In the genomic region with DNA sequence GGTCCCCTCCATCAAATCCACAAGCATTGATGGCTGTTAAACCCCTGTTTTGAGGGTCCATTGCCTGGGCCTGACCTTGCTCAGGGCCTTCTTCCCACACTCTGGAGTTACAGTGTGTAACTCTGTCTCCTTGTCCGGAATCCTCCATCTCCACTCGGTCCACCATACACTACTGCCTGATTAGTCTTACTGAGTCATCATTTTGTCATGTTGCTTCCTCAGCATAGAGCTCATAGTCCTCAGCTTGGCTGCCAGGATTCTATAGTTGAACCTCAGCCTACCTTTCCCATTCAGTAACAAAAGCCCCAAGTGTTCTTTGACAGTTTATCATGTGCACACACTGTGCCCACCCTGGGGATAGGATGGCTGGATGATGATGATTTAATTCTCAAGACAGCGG, we compare ENCODE assay signal across 15 cellular contexts.
DNase-seq lines count a peak whose midpoint lies in the region; ATAC-seq, FAIRE-seq and TF ChIP-seq lines count a peak whose summit lies in the region.
"Had no signal": no experiment of that assay in that cellular context is flagged by ENCODE, and none has a peak within 500 bp of the region (broad histone marks: within the 10 kb centered on the region; RNA-seq: fewer than 3 reads in every experiment).

No MANE protein-coding gene starts in this region.

- CTCF ChIA-PET in HEK293T (lab: Yijun Ruan, JAX): interaction anchor here (0.7 kb wide), 1 partner anchor 24 kb away, joined by 3 read pairs; no protein-coding TSS in a partner anchor

- TF ChIP-seq CTCF in cardiac fibroblast (IDR thresholded peaks at IDR 0.05; ENCODE audit: low read depth, low read length): no peak

- H3K4me3 ChIP-seq in cardiac fibroblast (replicated peaks in 1 of 2; ENCODE audit: low read depth in 2 of 2, low read length in 2 of 2): no peak overlapping the region

- DNase-seq in EL (peak; percentile 60), RCC 7860 (ENCODE audit: low spot score) (peak; percentile 26), cardiac fibroblast (ENCODE audit: low read depth in 2 of 2) (peak; percentile 13 to 59), myocyte (ENCODE audit: low read depth) (peak; percentile 9), MV-4-11 (lab: John Stamatoyannopoulos, UW) (no peak), HEK293T (ENCODE audit: extremely low spot score) (no peak)
- DNase-seq: activated effector memory CD4-positive, alpha-beta T cell treated with anti-CD3 and anti-CD28 coated beads, Interleukin-2, amount 50 U/mL, for 16 hours; endodermal cell; NCI-H2171 treated with DMSO at 0.1 percent for 48 hours; RPMI8226; T-helper 1 cell had no signal

- FAIRE-seq in RCC 7860 (lab: Jason Lieb, UNC): no peak
- FAIRE-seq: D721Med had no signal

- ATAC-seq in HG02763 (IDR thresholded peaks at IDR 0.05; ENCODE audit: unreplicated experiment) (no peak), HG03108 (IDR thresholded peaks at IDR 0.05; ENCODE audit: unreplicated experiment) (no peak)
- ATAC-seq: activated CD4-positive, CD25-positive, alpha-beta regulatory T cell treated with anti-CD3 and anti-CD28 coated beads, Interleukin-2, amount 50 U/mL, for 24 hours had no signal

- POLR2A ChIA-PET in HEK293T (lab: Yijun Ruan, JAX): no interaction called here

TF ChIP-seq in HEK293T, 16 proteins besides CTCF, POLR2A, EP300 and RAD21:
- TF ChIP-seq SP1 (IDR thresholded peaks at IDR 0.05) (no peak), FOXM1 (IDR thresholded peaks at IDR 0.05; ENCODE audit: borderline replicate concordance) (no peak), FOXK2 (IDR thresholded peaks at IDR 0.05) (no peak), FOXA1 (IDR thresholded peaks at IDR 0.05) (no peak), LEF1 (IDR thresholded peaks at IDR 0.05; ENCODE audit: borderline replicate concordance) (no peak), BHLHE40 (IDR thresholded peaks at IDR 0.05; ENCODE audit: borderline replicate concordance) (no peak), L3MBTL2 (conservative IDR thresholded peaks at IDR 0.05) (no peak), TARDBP (IDR thresholded peaks at IDR 0.05) (no peak), SUZ12 (IDR thresholded peaks at IDR 0.05) (no peak), ZNF384 (IDR thresholded peaks at IDR 0.05) (no peak), HDGF (IDR thresholded peaks at IDR 0.05; ENCODE audit: borderline replicate concordance) (no peak), NFRKB (IDR thresholded peaks at IDR 0.05) (no peak), ARNT (IDR thresholded peaks at IDR 0.05) (no peak)
- TF ChIP-seq, protein P1, sequence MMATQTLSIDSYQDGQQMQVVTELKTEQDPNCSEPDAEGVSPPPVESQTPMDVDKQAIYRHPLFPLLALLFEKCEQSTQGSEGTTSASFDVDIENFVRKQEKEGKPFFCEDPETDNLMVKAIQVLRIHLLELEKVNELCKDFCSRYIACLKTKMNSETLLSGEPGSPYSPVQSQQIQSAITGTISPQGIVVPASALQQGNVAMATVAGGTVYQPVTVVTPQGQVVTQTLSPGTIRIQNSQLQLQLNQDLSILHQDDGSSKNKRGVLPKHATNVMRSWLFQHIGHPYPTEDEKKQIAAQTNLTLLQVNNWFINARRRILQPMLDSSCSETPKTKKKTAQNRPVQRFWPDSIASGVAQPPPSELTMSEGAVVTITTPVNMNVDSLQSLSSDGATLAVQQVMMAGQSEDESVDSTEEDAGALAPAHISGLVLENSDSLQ (IDR thresholded peaks at IDR 0.05): no peak

Comparison
In these comparisons a context has a peak if more than half of its experiments do, and no peak if none do; other contexts are left out.
1. DNase-seq: peak in EL (single experiment), RCC 7860 (single experiment), cardiac fibroblast (2 of 2) and myocyte (single experiment); none in MV-4-11 (single experiment) and HEK293T (single experiment).